ENCODE assay signal across 14 cellular contexts in genomic region chr6:6661191-6661590, GRCh38.
DNase-seq lines count a peak whose midpoint lies in the region; TF ChIP-seq lines count a peak whose summit lies in the region.
"Had no signal": no experiment of that assay in that cellular context is flagged by ENCODE, and none has a peak within 500 bp of the region (broad histone marks: within the 10 kb centered on the region; RNA-seq: fewer than 3 reads in every experiment).

No MANE protein-coding gene starts in this region.

- H3K27me3 ChIP-seq in CD4-positive, alpha-beta memory T cell (ENCODE audit: insufficient read depth, low read length), result no peaks in the 10 kb centered on the region
- H3K27me3 ChIP-seq in neuronal stem cell (ENCODE audit: control insufficient read depth in 3 of 3, insufficient read depth in 3 of 3, low read depth in 1 of 3, low read length in 3 of 3), result no peaks in the 10 kb centered on the region
- no peaks in the 10 kb centered on the region for H3K27me3 ChIP-seq in esophagus muscularis mucosa
- H3K27me3 ChIP-seq in tibial nerve, result no peaks in the 10 kb centered on the region
- H3K27me3 ChIP-seq: dorsolateral prefrontal cortex, pancreas had no signal

- WGBS in neuronal stem cell (ENCODE audit: extremely low coverage in 2 of 2, insufficient read length in 2 of 2, insufficient replicate concordance in 1 of 2), 2 donors, result no CpG with 5 or more reads among the region's 9 CpGs
- 80% methylated on average over 9 of the region's 9 CpGs for WGBS in esophagus muscularis mucosa
- WGBS in tibial nerve, 2 donors, result 62 to 63% methylated on average over 9 of the region's 9 CpGs

- H3K9me3 ChIP-seq in CD4-positive, alpha-beta memory T cell (ENCODE audit: control insufficient read depth in 1 of 2, low read length in 2 of 2), result no peaks in the 10 kb centered on the region
- H3K9me3 ChIP-seq in neuronal stem cell (replicated peaks in 1 of 2; ENCODE audit: control insufficient read depth in 2 of 2, insufficient read depth in 1 of 2, low read depth in 1 of 2, low read length in 2 of 2) (peaks cover 0 to 13% of the 10 kb centered on the region in 2 donors), esophagus muscularis mucosa (no peaks in the 10 kb centered on the region), tibial nerve (no peaks in the 10 kb centered on the region)
- H3K9me3 ChIP-seq: pancreas had no signal

- H2AK5ac ChIP-seq in neuronal stem cell (ENCODE audit: low read depth, low read length), result no peak overlapping the region

- no peak overlapping the region for H3K27ac ChIP-seq in CD4-positive, alpha-beta memory T cell (ENCODE audit: low read depth, low read length)
- H3K27ac ChIP-seq in neuronal stem cell (replicated peaks; ENCODE audit: low read length) (no peak overlapping the region), esophagus muscularis mucosa (replicated peaks in 1 of 4) (no peak overlapping the region), tibial nerve (peak overlapping the region in 1 of 4 donors; percentile 9)

- CTCF ChIA-PET in activated CD4-positive, alpha-beta T cell treated with anti-CD3 and anti-CD28 coated beads, Interleukin-2, amount 10 ng/mL, durations not matched to agents 7 days and 5 days (lab: Charles Lee), result interaction anchor here (0.7 to 1.7 kb wide), 5 partner anchors 14 to 614 kb away, joined by 3 to 5 read pairs (median 3); no protein-coding TSS in a partner anchor
- CTCF ChIA-PET in CD4-positive, alpha-beta memory T cell (lab: Charles Lee; ENCODE audit: partially characterized antibody), result interaction anchor here (1.3 to 1.6 kb wide), 2 partner anchors 14 to 114 kb away, joined by 3 to 4 read pairs; no protein-coding TSS in a partner anchor

- no peak overlapping the region for H2AFZ ChIP-seq in neuronal stem cell (ENCODE audit: low read length)

- no peak overlapping the region for H2BK12ac ChIP-seq in neuronal stem cell (ENCODE audit: low read length)

- peaks cover 84% of the 10 kb centered on the region for H3K4me1 Mint-ChIP-seq in activated CD4-positive, alpha-beta T cell treated with anti-CD3 and anti-CD28 coated beads, Interleukin-2, amount 10 ng/mL, durations not matched to agents 7 days and 5 days
- peaks cover 0 to 43% (median 31%) of the 10 kb centered on the region in 4 donors for H3K4me1 Mint-ChIP-seq in CD4-positive, alpha-beta memory T cell
- peaks cover 60% of the 10 kb centered on the region for H3K4me1 Mint-ChIP-seq in brain

- H3K18ac ChIP-seq in neuronal stem cell (ENCODE audit: low read length), result peak overlapping the region; percentile 11

- H3K9me3 Mint-ChIP-seq in activated CD4-positive, alpha-beta T cell treated with anti-CD3 and anti-CD28 coated beads, Interleukin-2, amount 10 ng/mL, durations not matched to agents 7 days and 5 days, result peaks cover 11% of the 10 kb centered on the region
- no peaks in the 10 kb centered on the region for H3K9me3 Mint-ChIP-seq in CD4-positive, alpha-beta memory T cell
- peaks cover 0 to 3% (median 0%) of the 10 kb centered on the region in 5 experiments for H3K9me3 Mint-ChIP-seq in brain
- H3K9me3 Mint-ChIP-seq: activated T-helper 17 cell treated with anti-CD3 and anti-CD28 coated beads, Interleukin-2, amount 50 U/mL, for 72 hours had no signal

- no peak overlapping the region for H2BK120ac ChIP-seq in neuronal stem cell (ENCODE audit: low read depth, low read length)

- no peak for DNase-seq in activated CD4-positive, alpha-beta T cell treated with anti-CD3 and anti-CD28 coated beads, Interleukin-2, amount 10 ng/mL, durations not matched to agents 7 days and 5 days
- DNase-seq in activated CD4-positive, alpha-beta T cell treated with anti-CD3 and anti-CD28 coated beads, Interleukin-2, amount 50 U/mL, for 48 hours, result no peak
- no peak for DNase-seq in CD4-positive, alpha-beta memory T cell
- DNase-seq in neuronal stem cell (ENCODE audit: low spot score) (no peak), esophagus muscularis mucosa (ENCODE audit: extremely low spot score) (no peak), amygdala (lab: John Stamatoyannopoulos, UW) (no peak), tibial nerve (ENCODE audit: low spot score in 2 of 2) (no peak)
- DNase-seq: ACHN, H9, MM.1S had no signal

- H2BK15ac ChIP-seq in neuronal stem cell (ENCODE audit: low read length), result no peak overlapping the region

- no peaks in the 10 kb centered on the region for H3K79me1 ChIP-seq in neuronal stem cell (ENCODE audit: low read depth, low read length)

- peaks cover 29% of the 10 kb centered on the region for H3K4me1 ChIP-seq in CD4-positive, alpha-beta memory T cell (ENCODE audit: insufficient read depth, low read length)
- H3K4me1 ChIP-seq in neuronal stem cell (ENCODE audit: control insufficient read depth in 2 of 2, insufficient read depth in 1 of 2, low read depth in 1 of 2, low read length in 2 of 2) (peaks cover 6 to 7% of the 10 kb centered on the region in 2 donors), esophagus muscularis mucosa (peaks cover 10 to 34% (median 20%) of the 10 kb centered on the region in 4 donors), tibial nerve (peaks cover 0 to 11% (median 2%) of the 10 kb centered on the region in 4 donors)
- H3K4me1 ChIP-seq: pancreas had no signal

- TF ChIP-seq CTCF in brain (conservative IDR thresholded peaks at IDR 0.05), result no peak
- TF ChIP-seq CTCF in esophagus muscularis mucosa (IDR thresholded peaks at IDR 0.05), result no peak
- TF ChIP-seq CTCF in tibial nerve (IDR thresholded peaks at IDR 0.05), result no peak

- intact Hi-C loops in CD4-positive, alpha-beta memory T cell (cut with micrococcal nuclease), result no loop called here
- intact Hi-C loops in esophagus muscularis mucosa (cut with DNase I), result no loop called here

- no peaks in the 10 kb centered on the region for H3K36me3 ChIP-seq in CD4-positive, alpha-beta memory T cell (ENCODE audit: insufficient read depth, low read length)
- H3K36me3 ChIP-seq in neuronal stem cell (replicated peaks in 1 of 2; ENCODE audit: control insufficient read depth in 2 of 2, insufficient read depth in 2 of 2, low read length in 2 of 2) (no peaks in the 10 kb centered on the region), esophagus muscularis mucosa (no peaks in the 10 kb centered on the region), tibial nerve (no peaks in the 10 kb centered on the region)
- H3K36me3 ChIP-seq: pancreas had no signal

- H4K91ac ChIP-seq in neuronal stem cell (ENCODE audit: low read depth, low read length, poor library complexity), result no peak overlapping the region

- H3K4me3 Mint-ChIP-seq in activated CD4-positive, alpha-beta T cell treated with anti-CD3 and anti-CD28 coated beads, Interleukin-2, amount 10 ng/mL, durations not matched to agents 7 days and 5 days, result no peak overlapping the region
- H3K4me3 Mint-ChIP-seq in CD4-positive, alpha-beta memory T cell, result peak overlapping the region in 1 of 8 donors; percentile 1
- no peak overlapping the region for H3K4me3 Mint-ChIP-seq in brain
- H3K4me3 Mint-ChIP-seq: activated T-helper 17 cell treated with anti-CD3 and anti-CD28 coated beads, Interleukin-2, amount 50 U/mL, for 72 hours; H9 had no signal

- no peak overlapping the region for H3K9ac ChIP-seq in neuronal stem cell (ENCODE audit: low read depth, low read length, poor library complexity)

- H3K23ac ChIP-seq in neuronal stem cell (ENCODE audit: low read depth, low read length, poor library complexity), result no peak overlapping the region

- no peak overlapping the region for H3K14ac ChIP-seq in neuronal stem cell (ENCODE audit: low read length)

- no peak overlapping the region for H2BK5ac ChIP-seq in neuronal stem cell (ENCODE audit: low read length)

- TF ChIP-seq POLR2A in esophagus muscularis mucosa (IDR thresholded peaks at IDR 0.05; ENCODE audit: low read depth), result no peak
- TF ChIP-seq POLR2A in tibial nerve (IDR thresholded peaks at IDR 0.05), result no peak

- H3K27ac Mint-ChIP-seq in activated CD4-positive, alpha-beta T cell treated with anti-CD3 and anti-CD28 coated beads, Interleukin-2, amount 10 ng/mL, durations not matched to agents 7 days and 5 days, result peak overlapping the region; percentile 94
- H3K27ac Mint-ChIP-seq in CD4-positive, alpha-beta memory T cell, result peak overlapping the region in 4 of 7 donors; percentile 46 to 84 (median 56)
- H3K27ac Mint-ChIP-seq in brain, result peak overlapping the region in 3 of 5 experiments; percentile 9 to 82 (median 19)
- H3K27ac Mint-ChIP-seq: activated T-helper 17 cell treated with anti-CD3 and anti-CD28 coated beads, Interleukin-2, amount 50 U/mL, for 72 hours; H9 had no signal

- no peak overlapping the region for H3K4me2 ChIP-seq in neuronal stem cell (ENCODE audit: insufficient read depth, low read length, poor library complexity, severe bottlenecking)

- H4K8ac ChIP-seq in neuronal stem cell (ENCODE audit: low read depth, low read length), result no peak overlapping the region

- TF ChIP-seq EP300 in esophagus muscularis mucosa (IDR thresholded peaks at IDR 0.05), result no peak
- no peak for TF ChIP-seq EP300 in tibial nerve (IDR thresholded peaks at IDR 0.05)

- peaks cover 26% of the 10 kb centered on the region for H3K36me3 Mint-ChIP-seq in activated CD4-positive, alpha-beta T cell treated with anti-CD3 and anti-CD28 coated beads, Interleukin-2, amount 10 ng/mL, durations not matched to agents 7 days and 5 days (ENCODE audit: low read depth)
- H3K36me3 Mint-ChIP-seq in CD4-positive, alpha-beta memory T cell, result no peaks in the 10 kb centered on the region
- H3K36me3 Mint-ChIP-seq in brain, result no peaks in the 10 kb centered on the region

- H3K4me3 ChIP-seq in CD4-positive, alpha-beta memory T cell (ENCODE audit: low read length in 2 of 2), result no peak overlapping the region
- H3K4me3 ChIP-seq in neuronal stem cell (ENCODE audit: low read length in 2 of 2) (no peak overlapping the region), esophagus muscularis mucosa (no peak overlapping the region), tibial nerve (no peak overlapping the region)
- H3K4me3 ChIP-seq: dorsolateral prefrontal cortex, pancreas had no signal

- H3K4ac ChIP-seq in neuronal stem cell (ENCODE audit: low read length), result no peak overlapping the region

- no peaks in the 10 kb centered on the region for H3K27me3 Mint-ChIP-seq in activated CD4-positive, alpha-beta T cell treated with anti-CD3 and anti-CD28 coated beads, Interleukin-2, amount 10 ng/mL, durations not matched to agents 7 days and 5 days
- peaks cover 2 to 7% of the 10 kb centered on the region in 2 donors for H3K27me3 Mint-ChIP-seq in CD4-positive, alpha-beta memory T cell
- peaks cover 10% of the 10 kb centered on the region for H3K27me3 Mint-ChIP-seq in brain

- POLR2A ChIA-PET in activated CD4-positive, alpha-beta T cell treated with anti-CD3 and anti-CD28 coated beads, Interleukin-2, amount 10 ng/mL, durations not matched to agents 7 days and 5 days (lab: Charles Lee), result no interaction called here
- POLR2A ChIA-PET in CD4-positive, alpha-beta memory T cell (lab: Charles Lee; ENCODE audit: partially characterized antibody), result interaction anchor here (0.6 kb wide), 1 partner anchor 47 kb away, joined by 3 read pairs; no protein-coding TSS in a partner anchor

Comparison
In these comparisons a context has a peak if more than half of its experiments do, and no peak if none do; other contexts are left out.
1. H3K27ac Mint-ChIP-seq: peak in every context shown above with its lines; median percentile 94 in activated CD4-positive, alpha-beta T cell treated with anti-CD3 and anti-CD28 coated beads, Interleukin-2, amount 10 ng/mL, durations not matched to agents 7 days and 5 days; 56 in CD4-positive, alpha-beta memory T cell; 19 in brain.